16 cellular contexts compared by ENCODE assay signal in genomic region chr12:54225666-54226065, GRCh38. TPM values are rescaled to one million over a fixed set of nuclear protein-coding genes. Genes with fewer than 3 reads are reported as not detected.
DNase-seq lines count a peak whose midpoint lies in the region; ATAC-seq and TF ChIP-seq lines count a peak whose summit lies in the region.
"Had no signal": no experiment of that assay in that cellular context is flagged by ENCODE, and none has a peak within 500 bp of the region (broad histone marks: within the 10 kb centered on the region; RNA-seq: fewer than 3 reads in every experiment).

No MANE protein-coding gene starts in this region.

- in situ Hi-C loops in GM23248 (cut with MboI): no loop called here

- no peak overlapping the region for H3K27ac ChIP-seq in SK-N-SH (ENCODE audit: low read depth in 2 of 2, low read length in 1 of 2)
- H3K27ac ChIP-seq in GM23248: no peak overlapping the region
- H3K27ac ChIP-seq in breast epithelium: no peak overlapping the region

- H3K27me3 ChIP-seq in SK-N-SH (ENCODE audit: insufficient read depth) (no peaks in the 10 kb centered on the region), GM23248 (replicated peaks; ENCODE audit: insufficient read depth) (no peaks in the 10 kb centered on the region), breast epithelium (no peaks in the 10 kb centered on the region)
- H3K27me3 ChIP-seq: BE2C had no signal

- CTCF ChIA-PET in SK-N-SH (lab: Yijun Ruan, JAX): interaction anchor here (0.6 to 6.7 kb wide), 8 partner anchors 10 to 246 kb away, joined by 3 to 60 read pairs (median 6); partner anchors contain the start of gene COPZ1

- no peaks in the 10 kb centered on the region for H3K9me3 ChIP-seq in SK-N-SH
- no peaks in the 10 kb centered on the region for H3K9me3 ChIP-seq in GM23248 (ENCODE audit: low read depth)
- H3K9me3 ChIP-seq in breast epithelium: no peaks in the 10 kb centered on the region
- H3K9me3 ChIP-seq: BE2C, Caco-2 had no signal

- no peaks in the 10 kb centered on the region for H4K20me1 ChIP-seq in SK-N-SH (ENCODE audit: insufficient read depth)
- H4K20me1 ChIP-seq in GM23248 (ENCODE audit: insufficient read depth): no peaks in the 10 kb centered on the region

- H3K4me2 ChIP-seq in SK-N-SH (no peak overlapping the region), GM23248 (ENCODE audit: unreplicated experiment) (no peak overlapping the region)

- no peak for TF ChIP-seq POLR2A in breast epithelium (IDR thresholded peaks at IDR 0.05)

- H3F3A ChIP-seq in SK-N-SH (replicated peaks; ENCODE audit: insufficient read depth) (peaks cover 28% of the 10 kb centered on the region), GM23248 (ENCODE audit: insufficient read depth) (peaks cover 33% of the 10 kb centered on the region)

- intact Hi-C loops in breast epithelium (cut with DNase I; ENCODE audit: low total_unique reads): no loop called here

- POLR2A ChIA-PET in SK-N-SH (lab: Yijun Ruan, JAX): no interaction called here

- no peaks in the 10 kb centered on the region for H3K9me2 ChIP-seq in SK-N-SH
- H3K9me2 ChIP-seq in GM23248 (ENCODE audit: insufficient read depth): no peaks in the 10 kb centered on the region

- H3K79me2 ChIP-seq in SK-N-SH (ENCODE audit: insufficient read depth) (no peaks in the 10 kb centered on the region), GM23248 (ENCODE audit: insufficient read depth) (no peaks in the 10 kb centered on the region)

- no peaks in the 10 kb centered on the region for H3K36me3 ChIP-seq in SK-N-SH (replicated peaks in 1 of 2; ENCODE audit: control insufficient read depth in 1 of 2, insufficient read depth in 2 of 2, low read length in 1 of 2)
- no peaks in the 10 kb centered on the region for H3K36me3 ChIP-seq in GM23248 (ENCODE audit: low read depth)
- H3K36me3 ChIP-seq in breast epithelium: no peaks in the 10 kb centered on the region

- ATAC-seq in SK-N-SH treated with all-trans-retinoic acid at 6 μM for 48 hours (no peak), GM18873 (IDR thresholded peaks at IDR 0.05; ENCODE audit: low FRiP score, unreplicated experiment) (no peak)
- ATAC-seq: GM12878, HepG2 had no signal

- H3K9ac ChIP-seq in SK-N-SH (no peak overlapping the region), GM23248 (no peak overlapping the region)

- H3K4me3 ChIP-seq in SK-N-SH (ENCODE audit: low read depth in 2 of 2, low read length in 1 of 2): no peak overlapping the region
- H3K4me3 ChIP-seq in GM23248: no peak overlapping the region
- H3K4me3 ChIP-seq in fibroblast of mammary gland (ENCODE audit: control insufficient read depth, low read depth, low read length): no peak overlapping the region
- no peak overlapping the region for H3K4me3 ChIP-seq in breast epithelium
- H3K4me3 ChIP-seq: GM12878 had no signal

- no peak for TF ChIP-seq EP300 in SK-N-SH (IDR thresholded peaks at IDR 0.05; ENCODE audit: borderline replicate concordance in 1 of 2, low read depth in 1 of 2, low read length in 1 of 2)

- WGBS in SK-N-SH (ENCODE audit: low lambda C conversion rate): 86% methylated on average over 1 of the region's 1 CpG
- 40 to 57% methylated on average over 1 of the region's 1 CpG for WGBS in GM23248 (ENCODE audit: low coverage in 1 of 2, low lambda C conversion rate in 2 of 2, missing lambda C conversion rate in 2 of 2), 2 experiments

- H3K4me1 ChIP-seq in SK-N-SH (ENCODE audit: control insufficient read depth in 1 of 2, insufficient read depth in 2 of 2, low read depth in 1 of 2, low read length in 1 of 2): peaks cover 3 to 18% of the 10 kb centered on the region in 2 experiments; a peak in 3 of 4 replicates
- peaks cover 38% of the 10 kb centered on the region for H3K4me1 ChIP-seq in GM23248 (ENCODE audit: insufficient read depth)
- H3K4me1 ChIP-seq in breast epithelium: no peaks in the 10 kb centered on the region
- H3K4me1 ChIP-seq: BE2C, Caco-2 had no signal

- TF ChIP-seq CTCF in SK-N-SH (IDR thresholded peaks at IDR 0.05): no peak
- no peak for TF ChIP-seq CTCF in fibroblast of mammary gland (conservative IDR thresholded peaks at IDR 0.05; ENCODE audit: control insufficient read depth, insufficient read depth, low read depth, low read length)
- TF ChIP-seq CTCF in breast epithelium (IDR thresholded peaks at IDR 0.05): no peak

- H2AFZ ChIP-seq in SK-N-SH (ENCODE audit: low read depth) (no peak overlapping the region), GM23248 (no peak overlapping the region)

- no peak for TF ChIP-seq RAD21 in SK-N-SH (IDR thresholded peaks at IDR 0.05; ENCODE audit: low read length)

- no peak for DNase-seq in SK-N-SH
- DNase-seq in GM23248: peak; percentile 42
- DNase-seq in fibroblast of mammary gland (ENCODE audit: low read depth): peak; percentile 28
- no peak for DNase-seq in KG1 (lab: John Stamatoyannopoulos, UW)
- no peak for DNase-seq in breast epithelium (ENCODE audit: low spot score in 2 of 2)
- DNase-seq: 8988T; BE2C; Caco-2; CD8-positive, alpha-beta memory T cell; DND-41; GOT3; H9 had no signal

TF ChIP-seq in SK-N-SH, 30 proteins besides CTCF, POLR2A, EP300 and RAD21:
- TF ChIP-seq TCF12 (IDR thresholded peaks at IDR 0.05): 0 out of 2 replicates have a peak, but pooled peaks have one; percentile 7
- TF ChIP-seq USF1 (IDR thresholded peaks at IDR 0.05; ENCODE audit: borderline replicate concordance, low read depth): no peak

TF ChIP-seq in SK-N-SH treated with all-trans-retinoic acid at 6 μM for 48 hours, 23 proteins besides CTCF, POLR2A, EP300 and RAD21 (continues in another document):
- TF ChIP-seq ARNTL (CRISPR knock-in tag; IDR thresholded peaks at IDR 0.05; ENCODE audit: borderline replicate concordance, low read depth) (no peak), TOX (CRISPR knock-in tag; IDR thresholded peaks at IDR 0.05; ENCODE audit: borderline replicate concordance) (no peak), CREB5 (CRISPR knock-in tag; IDR thresholded peaks at IDR 0.05; ENCODE audit: low read depth) (no peak), RARB (CRISPR knock-in tag; IDR thresholded peaks at IDR 0.05) (no peak), CSRNP3 (CRISPR knock-in tag; IDR thresholded peaks at IDR 0.05) (no peak), ESRRG (CRISPR knock-in tag; IDR thresholded peaks at IDR 0.05) (no peak), SNAI2 (CRISPR knock-in tag; IDR thresholded peaks at IDR 0.05) (no peak), GLIS3 (CRISPR knock-in tag; IDR thresholded peaks at IDR 0.05) (no peak), ISL1 (CRISPR knock-in tag; IDR thresholded peaks at IDR 0.05) (no peak)

RNA-seq across cellular contexts. Expression of gene SMUG1, which starts 36.9 kb away (rescaled TPM):
- polyA plus RNA-seq in SK-N-SH (2012; rRNA removed) (61.3 and 78.4 TPM in 2 replicates), GM23248 (2016; fragmentation: Nextera tagmentation; extraction: Ambion mirVana) (48.5 and 49.5 TPM in 2 replicates)
- polyA plus RNA-seq in SK-N-SH (2012; cell fraction: cytosol; rRNA removed): 42.3 and 50.3 TPM in 2 replicates
- polyA plus RNA-seq in SK-N-SH (2012; cell fraction: nucleus; rRNA removed): 113 and 138 TPM in 2 replicates
- total RNA-seq in GM23248 (2014; rRNA removed; shearing (Covaris generic)): 34.5 and 38.2 TPM in 2 replicates
- total RNA-seq in breast epithelium: 10 to 100 TPM; 29.6 to 55.4 (median 46.4) TPM

RNA-seq across cellular contexts. Expression of gene CBX5, which starts 54.3 kb away (rescaled TPM):
- polyA plus RNA-seq in SK-N-SH (2012; rRNA removed): 11.6 and 14.1 TPM in 2 replicates
- 15.2 and 17.9 TPM in 2 replicates for polyA plus RNA-seq in SK-N-SH (2012; cell fraction: cytosol; rRNA removed)
- 8.3 and 12.6 TPM in 2 replicates for polyA plus RNA-seq in SK-N-SH (2012; cell fraction: nucleus; rRNA removed)
- 36.7 and 37.6 TPM in 2 replicates for total RNA-seq in GM23248 (2014; rRNA removed; shearing (Covaris generic))
- 29.6 TPM in 2 replicates for polyA plus RNA-seq in GM23248 (2016; fragmentation: Nextera tagmentation; extraction: Ambion mirVana)
- total RNA-seq in breast epithelium: 10 to 100 TPM; 22.4 to 45.8 (median 31.8) TPM

RNA-seq across cellular contexts. Expression of gene HNRNPA1, which starts 54.9 kb away (rescaled TPM):
- polyA plus RNA-seq in SK-N-SH (2012; rRNA removed) (773 and 841 TPM in 2 replicates), GM23248 (2016; fragmentation: Nextera tagmentation; extraction: Ambion mirVana) (346 and 351 TPM in 2 replicates)
- 1,054 and 1,304 TPM in 2 replicates for polyA plus RNA-seq in SK-N-SH (2012; cell fraction: cytosol; rRNA removed)
- 350 and 539 TPM in 2 replicates for polyA plus RNA-seq in SK-N-SH (2012; cell fraction: nucleus; rRNA removed)
- total RNA-seq in GM23248 (2014; rRNA removed; shearing (Covaris generic)): 217 and 226 TPM in 2 replicates
- 100 to 1,000 TPM; 387 to 571 (median 477) TPM for total RNA-seq in breast epithelium

Comparison
In these comparisons a context has a peak if more than half of its experiments do, and no peak if none do; other contexts are left out.
1. DNase-seq: peak in GM23248 (single experiment) and fibroblast of mammary gland (single experiment); none in SK-N-SH (single experiment), KG1 (single experiment) and breast epithelium (0 of 2).